In the genomic region with DNA sequence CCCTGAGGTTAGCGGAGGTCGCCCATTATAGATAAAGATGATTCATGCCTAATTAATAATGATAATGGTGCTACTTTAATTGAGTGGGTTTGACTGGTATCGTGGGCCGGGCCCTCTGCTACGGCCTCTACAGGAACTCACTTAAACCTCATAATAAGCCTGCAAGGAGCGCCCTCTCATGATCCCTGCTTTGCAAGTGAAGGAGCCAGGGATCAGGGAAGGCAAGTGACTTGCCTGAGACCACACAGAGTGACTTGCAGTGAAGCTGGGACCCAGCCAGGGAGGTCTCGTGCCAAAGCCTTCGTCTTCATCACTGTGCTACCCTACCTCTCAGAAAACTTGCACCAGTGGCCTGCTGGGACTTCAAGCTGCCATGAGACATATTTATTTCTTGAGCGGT, we compare ENCODE assay signal across 27 cellular contexts.
"Had no signal": no experiment of that assay in that cellular context is flagged by ENCODE, and none has a peak within 500 bp of the region (broad histone marks: within the 10 kb centered on the region; RNA-seq: fewer than 3 reads in every experiment).

No MANE protein-coding gene starts in this region.

- DNase-seq: hypothalamus; immature natural killer cell; left colon; lower lobe of right lung; mammary epithelial cell; mesenchymal stem cell; naive B cell; natural killer cell; nephron progenitor cell; occipital lobe; psoas muscle; stimulated activated CD4-positive, alpha-beta T cell treated with anti-CD3 and anti-CD28 coated beads, Interleukin-4, amount 100 ng/mL, for 4 hours; stimulated activated CD8-positive, alpha-beta memory T cell treated with anti-CD3 and anti-CD28 coated beads, Interleukin-4, amount 100 ng/mL, for 48 hours; stimulated activated naive CD4-positive, alpha-beta T cell treated with Interleukin-2 at 50 U/mL for 16 hours; stimulated activated naive CD8-positive, alpha-beta T cell treated with anti-CD3 and anti-CD28 coated beads, Interleukin-15, amount 100 ng/mL, for 72 hours; substantia nigra; uterus had no signal

- H3K4me1 ChIP-seq: left lung, lower lobe of right lung, neural progenitor cell, parathyroid adenoma, psoas muscle, tibial nerve, uterus had no signal

- H3K4me3 ChIP-seq: left lung, lower lobe of right lung, neural progenitor cell, psoas muscle, skin epidermis, tibial nerve, uterus had no signal

- H3K4me2 ChIP-seq: neural progenitor cell had no signal

- FAIRE-seq: islet of Langerhans, kidney had no signal

- H3K79me2 ChIP-seq: parathyroid adenoma had no signal

- H3K27me3 ChIP-seq: left lung, neural progenitor cell, neutrophil, tibial nerve, uterus had no signal

- H3K9me3 ChIP-seq: left lung, lower lobe of right lung, neutrophil, uterus had no signal

- H3K27ac ChIP-seq: left lung, lower lobe of right lung, neural progenitor cell, neutrophil, parathyroid adenoma, psoas muscle, skin epidermis, tibial nerve, uterus had no signal

- H3K36me3 ChIP-seq: left lung, lower lobe of right lung, neural progenitor cell, neutrophil, tibial nerve, uterus had no signal

- ATAC-seq: left colon; left lung; lower lobe of right lung; natural killer cell; psoas muscle; sciatic nerve; stimulated activated memory B cell treated with anti-CD40 and anti-IgM and Interleukin-4, amounts not matched to agents 10 μg/mL and 1 μg/mL and 100 μg/mL, for 72 hours; stimulated activated naive CD8-positive, alpha-beta T cell treated with anti-CD3 and anti-CD28 coated beads, Interleukin-15, amount 100 ng/mL, for 72 hours had no signal

- H2AFZ ChIP-seq: neural progenitor cell, parathyroid adenoma had no signal

- H3K9ac ChIP-seq: neural progenitor cell, parathyroid adenoma had no signal
